ENCODE assay signal across 1 cellular context in the genomic region with DNA sequence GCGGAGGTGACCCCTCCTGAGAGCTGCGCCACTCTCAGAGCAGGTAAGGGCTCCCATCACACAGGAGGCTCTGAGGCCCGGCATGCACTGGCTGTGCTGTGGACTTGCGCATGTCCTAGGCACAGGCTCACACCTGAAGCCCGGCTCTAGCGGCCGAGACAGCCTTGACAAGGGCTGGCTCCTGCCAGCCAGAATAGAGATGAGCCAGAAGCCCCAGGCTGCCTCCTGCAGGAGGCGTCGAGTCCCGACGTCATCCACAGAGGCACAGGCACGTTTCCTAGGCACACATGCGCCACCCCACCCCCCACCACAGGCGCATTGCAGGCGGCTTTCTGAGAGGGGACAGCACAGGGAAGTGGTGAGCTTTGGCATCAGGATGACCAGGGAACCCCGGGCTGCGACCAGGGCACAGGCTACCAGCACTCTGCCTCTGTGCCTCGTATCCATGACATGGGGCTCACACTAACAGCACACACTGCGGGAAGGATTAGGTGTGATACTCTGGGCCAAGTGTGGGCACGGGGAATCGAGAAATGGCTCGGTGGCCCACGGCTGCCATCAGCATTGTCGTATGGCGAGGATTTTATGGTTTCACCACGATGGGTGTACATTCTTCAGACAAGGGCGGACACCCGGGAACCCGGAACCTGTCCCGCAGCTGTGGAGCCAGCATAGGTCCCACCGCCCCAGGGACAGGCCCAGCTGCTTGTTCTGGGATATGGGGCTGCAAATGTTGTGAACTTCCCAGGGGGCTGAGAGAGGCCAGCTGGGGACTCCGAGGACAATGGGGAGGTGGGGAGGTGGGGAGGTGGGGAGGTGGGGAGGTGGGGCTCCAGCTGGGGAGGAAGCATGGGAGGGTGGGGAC.
A peak's percentile ranks its signal among the peaks of the same experiment; 100 is the strongest.
TF ChIP-seq lines count a peak whose summit lies in the region.

No MANE protein-coding gene starts in this region.

TF ChIP-seq in HCT116, 20 proteins besides CTCF, POLR2A, EP300 and RAD21:
- TF ChIP-seq CBX3 (IDR thresholded peaks at IDR 0.05; ENCODE audit: low read depth), result no peak
- TF ChIP-seq, protein P1, sequence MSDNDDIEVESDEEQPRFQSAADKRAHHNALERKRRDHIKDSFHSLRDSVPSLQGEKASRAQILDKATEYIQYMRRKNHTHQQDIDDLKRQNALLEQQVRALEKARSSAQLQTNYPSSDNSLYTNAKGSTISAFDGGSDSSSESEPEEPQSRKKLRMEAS (IDR thresholded peaks at IDR 0.05), result peak; percentile 70
